8 cellular contexts compared by ENCODE assay signal in genomic region chr1:28885472-28885877, GRCh38. TPM values are rescaled to one million over a fixed set of nuclear protein-coding genes. Genes with fewer than 3 reads are reported as not detected.
DNase-seq lines count a peak whose midpoint lies in the region; ATAC-seq and TF ChIP-seq lines count a peak whose summit lies in the region.

No MANE protein-coding gene starts in this region.

- TF ChIP-seq POLR2A in esophagus muscularis mucosa (IDR thresholded peaks at IDR 0.05; ENCODE audit: low read depth), result no peak

- CTCF ChIA-PET in RWPE1 (lab: Yijun Ruan, JAX), result interaction anchor here (0.6 kb wide), 2 partner anchors 224 to 285 kb away, joined by 4 to 10 read pairs; no protein-coding TSS in a partner anchor

- H3K4me3 ChIP-seq in esophagus muscularis mucosa, result no peak overlapping the region

- TF ChIP-seq CTCF in RWPE1 (conservative IDR thresholded peaks at IDR 0.05; ENCODE audit: low read depth) (no peak), esophagus muscularis mucosa (IDR thresholded peaks at IDR 0.05) (no peak)

- H3K36me3 ChIP-seq in esophagus muscularis mucosa, result no peaks in the 10 kb centered on the region

- WGBS in esophagus muscularis mucosa, result 85% methylated on average over 7 of the region's 7 CpGs

- no peaks in the 10 kb centered on the region for H3K27me3 ChIP-seq in esophagus muscularis mucosa

- H3K9me3 Mint-ChIP-seq in stimulated activated effector memory CD8-positive, alpha-beta T cell treated with anti-CD3 and anti-CD28 coated beads, Interleukin-12 subunit alpha, Interleukin-12 subunit beta, amount 100 ng/mL, for 72 hours, result no peaks in the 10 kb centered on the region

- peak overlapping the region; percentile 88 for H3K4me3 Mint-ChIP-seq in stimulated activated effector memory CD8-positive, alpha-beta T cell treated with anti-CD3 and anti-CD28 coated beads, Interleukin-12 subunit alpha, Interleukin-12 subunit beta, amount 100 ng/mL, for 72 hours

- H3K9me3 ChIP-seq in esophagus muscularis mucosa, result no peaks in the 10 kb centered on the region

- H3K4me1 Mint-ChIP-seq in stimulated activated effector memory CD8-positive, alpha-beta T cell treated with anti-CD3 and anti-CD28 coated beads, Interleukin-12 subunit alpha, Interleukin-12 subunit beta, amount 100 ng/mL, for 72 hours, result peaks cover 59% of the 10 kb centered on the region

- peak; percentile 8 for DNase-seq in activated CD4-positive, alpha-beta T cell treated with anti-CD3 and anti-CD28 coated beads for 48 hours
- no peak for DNase-seq in activated CD4-positive, alpha-beta T cell treated with anti-CD3 and anti-CD28 coated beads, Interleukin-2, amount 50 U/mL, for 1 hour
- DNase-seq in RWPE1 (ENCODE audit: low spot score) (no peak), esophagus muscularis mucosa (ENCODE audit: extremely low spot score) (no peak), caudate nucleus (lab: John Stamatoyannopoulos, UW) (no peak), NCI-H748 (lab: John Stamatoyannopoulos, UW; ENCODE audit: unreplicated experiment) (no peak), HUDEP-2 (lab: John Stamatoyannopoulos, UW; ENCODE audit: unreplicated experiment in 76 of 76) (no peak)
- DNase-seq in stimulated activated effector memory CD8-positive, alpha-beta T cell treated with anti-CD3 and anti-CD28 coated beads, Interleukin-12 subunit alpha, Interleukin-12 subunit beta, amount 100 ng/mL, for 72 hours (ENCODE audit: low spot score in 2 of 2), result peak in 1 of 2 donors; percentile 58

- peaks cover 19 to 65% (median 48%) of the 10 kb centered on the region in 4 donors for H3K4me1 ChIP-seq in esophagus muscularis mucosa

- no peak for ATAC-seq in stimulated activated effector memory CD8-positive, alpha-beta T cell treated with anti-CD3 and anti-CD28 coated beads, Interleukin-12 subunit alpha, Interleukin-12 subunit beta, amount 100 ng/mL, for 72 hours

- peak overlapping the region; percentile 96 for H3K27ac Mint-ChIP-seq in stimulated activated effector memory CD8-positive, alpha-beta T cell treated with anti-CD3 and anti-CD28 coated beads, Interleukin-12 subunit alpha, Interleukin-12 subunit beta, amount 100 ng/mL, for 72 hours

- intact Hi-C loops in esophagus muscularis mucosa (cut with DNase I), result loop anchor here (5.0 to 10.0 kb wide), 2 partner anchors 237 to 241 kb away; partner anchors contain the start of genes RNU11, TAF12 and TMEM200B

- POLR2A ChIA-PET in RWPE1 (lab: Yijun Ruan, JAX; ENCODE audit: low non-redundant PET), result no interaction called here

- H3K36me3 Mint-ChIP-seq in stimulated activated effector memory CD8-positive, alpha-beta T cell treated with anti-CD3 and anti-CD28 coated beads, Interleukin-12 subunit alpha, Interleukin-12 subunit beta, amount 100 ng/mL, for 72 hours, result peaks cover 11% of the 10 kb centered on the region

- H3K27ac ChIP-seq in RWPE1 (peak overlapping the region; percentile 69), esophagus muscularis mucosa (replicated peaks in 1 of 4) (peak overlapping the region; percentile 1 to 77 (median 76)), caudate nucleus (ENCODE audit: low read depth, low read length) (no peak overlapping the region)

- TF ChIP-seq EP300 in esophagus muscularis mucosa (IDR thresholded peaks at IDR 0.05), result no peak

RNA-seq across cellular contexts. Expression of gene EPB41, which starts 28.9 kb away (rescaled TPM):
- 10 to 100 TPM; 18.2 to 24.6 (median 18.5) TPM for total RNA-seq in esophagus muscularis mucosa
